ENCODE assay signal across 16 cellular contexts in the genomic region with DNA sequence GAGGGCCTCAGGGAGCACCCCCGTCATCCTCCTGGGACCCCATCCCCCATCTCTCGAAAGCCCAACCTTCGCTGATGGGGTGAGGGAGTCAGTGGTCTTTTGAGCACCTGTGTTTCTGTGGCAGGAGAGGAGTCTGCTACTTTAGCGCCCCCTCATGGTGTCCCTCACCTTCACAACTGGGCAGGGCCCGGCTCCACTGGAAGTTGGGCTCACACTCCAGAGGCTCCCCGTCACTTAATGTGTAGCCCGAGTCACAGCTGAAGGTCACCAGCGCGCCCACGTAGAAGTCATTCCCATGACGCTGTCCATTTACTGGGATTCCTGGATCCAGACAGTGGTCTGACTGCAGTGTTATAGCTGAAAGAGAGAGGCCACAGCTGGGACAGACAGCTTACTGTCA.
"Had no signal": no experiment of that assay in that cellular context is flagged by ENCODE, and none has a peak within 500 bp of the region (broad histone marks: within the 10 kb centered on the region; RNA-seq: fewer than 3 reads in every experiment).

No MANE protein-coding gene starts in this region.

- ATAC-seq: activated naive CD8-positive, alpha-beta T cell treated with anti-CD3 and anti-CD28 coated beads, Interleukin-2, amount 50 U/mL, for 24 hours; left ventricle myocardium superior; natural killer cell; stimulated activated memory B cell treated with anti-CD40 and anti-IgM and Interleukin-4, amounts not matched to agents 10 μg/mL and 1 μg/mL and 100 μg/mL, for 72 hours had no signal

- H3K4me1 ChIP-seq: ascending aorta, breast epithelium, tibial nerve, vagina had no signal

- H3K4me3 ChIP-seq: ascending aorta, breast epithelium, tibial nerve, vagina had no signal

- DNase-seq: activated naive CD4-positive, alpha-beta T cell treated with anti-CD3 and anti-CD28 coated beads for 36 hours; activated naive CD8-positive, alpha-beta T cell treated with anti-CD3 and anti-CD28 coated beads, Interleukin-2, amount 50 U/mL, for 24 hours; dermis blood vessel endothelial cell; left ventricle myocardium superior; mesenchymal stem cell; natural killer cell; posterior cingulate gyrus; retina; stimulated activated CD4-positive, alpha-beta T cell treated with anti-CD3 and anti-CD28 coated beads, Interleukin-2, amount 100 ng/mL, for 48 hours had no signal

- H3K36me3 ChIP-seq: ascending aorta, breast epithelium, tibial nerve, vagina had no signal

- H3K9me3 Mint-ChIP-seq: activated naive CD4-positive, alpha-beta T cell treated with anti-CD3 and anti-CD28 coated beads for 36 hours; activated naive CD8-positive, alpha-beta T cell treated with anti-CD3 and anti-CD28 coated beads, Interleukin-2, amount 50 U/mL, for 24 hours; activated T-helper 2 cell treated with anti-CD3 and anti-CD28 coated beads, Interferon-gamma antibody, Interleukin-2, Interleukin-4, amounts not matched to agents 10 μg/mL and 5 μg/mL and 100 μg/mL, durations not matched to agents 14 hours and 24 hours and 36 hours; natural killer cell; stimulated activated memory B cell treated with anti-CD40 and anti-IgM and Interleukin-4, amounts not matched to agents 10 μg/mL and 1 μg/mL and 100 μg/mL, for 72 hours; T-helper 2 cell treated with Interferon-gamma antibody and Interleukin-4, amounts not matched to agents 5 μg/mL and 100 μg/mL, for 36 hours had no signal

- H3K4me1 Mint-ChIP-seq: activated naive CD8-positive, alpha-beta T cell treated with anti-CD3 and anti-CD28 coated beads, Interleukin-2, amount 50 U/mL, for 24 hours; stimulated activated memory B cell treated with anti-CD40 and anti-IgM and Interleukin-4, amounts not matched to agents 10 μg/mL and 1 μg/mL and 100 μg/mL, for 72 hours had no signal

- H3K4me3 Mint-ChIP-seq: activated naive CD4-positive, alpha-beta T cell treated with anti-CD3 and anti-CD28 coated beads for 36 hours; activated naive CD8-positive, alpha-beta T cell treated with anti-CD3 and anti-CD28 coated beads, Interleukin-2, amount 50 U/mL, for 24 hours; natural killer cell; stimulated activated memory B cell treated with anti-CD40 and anti-IgM and Interleukin-4, amounts not matched to agents 10 μg/mL and 1 μg/mL and 100 μg/mL, for 72 hours; T-helper 2 cell treated with Interferon-gamma antibody and Interleukin-4, amounts not matched to agents 5 μg/mL and 100 μg/mL, for 36 hours had no signal

- H3K27ac ChIP-seq: ascending aorta, breast epithelium, tibial nerve, vagina had no signal

- H3K27me3 Mint-ChIP-seq: activated naive CD8-positive, alpha-beta T cell treated with anti-CD3 and anti-CD28 coated beads, Interleukin-2, amount 50 U/mL, for 24 hours had no signal

- H3K36me3 Mint-ChIP-seq: natural killer cell; stimulated activated memory B cell treated with anti-CD40 and anti-IgM and Interleukin-4, amounts not matched to agents 10 μg/mL and 1 μg/mL and 100 μg/mL, for 72 hours had no signal

- H3K9me3 ChIP-seq: ascending aorta, breast epithelium, tibial nerve, vagina had no signal

- H3K27me3 ChIP-seq: ascending aorta, tibial nerve, vagina had no signal

- H3K27ac Mint-ChIP-seq: activated naive CD4-positive, alpha-beta T cell treated with anti-CD3 and anti-CD28 coated beads for 36 hours; activated naive CD8-positive, alpha-beta T cell treated with anti-CD3 and anti-CD28 coated beads, Interleukin-2, amount 50 U/mL, for 24 hours; activated T-helper 2 cell treated with anti-CD3 and anti-CD28 coated beads, Interferon-gamma antibody, Interleukin-2, Interleukin-4, amounts not matched to agents 10 μg/mL and 5 μg/mL and 100 μg/mL, durations not matched to agents 14 hours and 24 hours and 36 hours; natural killer cell; stimulated activated memory B cell treated with anti-CD40 and anti-IgM and Interleukin-4, amounts not matched to agents 10 μg/mL and 1 μg/mL and 100 μg/mL, for 72 hours; T-helper 2 cell treated with Interferon-gamma antibody and Interleukin-4, amounts not matched to agents 5 μg/mL and 100 μg/mL, for 36 hours had no signal
